9 cellular contexts compared by ENCODE assay signal in genomic region chr2:3388412-3388738, GRCh38.
"Had no signal": no experiment of that assay in that cellular context is flagged by ENCODE, and none has a peak within 500 bp of the region (broad histone marks: within the 10 kb centered on the region; RNA-seq: fewer than 3 reads in every experiment).

No MANE protein-coding gene starts in this region.

- H3K9me3 ChIP-seq: HAP-1 had no signal

- DNase-seq: GOT3, H7, HFFc6, IMR-90, KG1 had no signal

- H3K27ac Mint-ChIP-seq: HFFc6 had no signal

- H3K27ac ChIP-seq: HL-60 had no signal

- H3K4me1 ChIP-seq: HAP-1 had no signal

- ATAC-seq: HCT116, K562 had no signal

- FAIRE-seq: K562 had no signal

- H3K9me3 Mint-ChIP-seq: HFFc6 had no signal

- H3K4me3 Mint-ChIP-seq: HFFc6 had no signal

- H3K4me3 ChIP-seq: HAP-1, K562 had no signal
